ENCODE assay signal across 1 cellular context in the genomic region with DNA sequence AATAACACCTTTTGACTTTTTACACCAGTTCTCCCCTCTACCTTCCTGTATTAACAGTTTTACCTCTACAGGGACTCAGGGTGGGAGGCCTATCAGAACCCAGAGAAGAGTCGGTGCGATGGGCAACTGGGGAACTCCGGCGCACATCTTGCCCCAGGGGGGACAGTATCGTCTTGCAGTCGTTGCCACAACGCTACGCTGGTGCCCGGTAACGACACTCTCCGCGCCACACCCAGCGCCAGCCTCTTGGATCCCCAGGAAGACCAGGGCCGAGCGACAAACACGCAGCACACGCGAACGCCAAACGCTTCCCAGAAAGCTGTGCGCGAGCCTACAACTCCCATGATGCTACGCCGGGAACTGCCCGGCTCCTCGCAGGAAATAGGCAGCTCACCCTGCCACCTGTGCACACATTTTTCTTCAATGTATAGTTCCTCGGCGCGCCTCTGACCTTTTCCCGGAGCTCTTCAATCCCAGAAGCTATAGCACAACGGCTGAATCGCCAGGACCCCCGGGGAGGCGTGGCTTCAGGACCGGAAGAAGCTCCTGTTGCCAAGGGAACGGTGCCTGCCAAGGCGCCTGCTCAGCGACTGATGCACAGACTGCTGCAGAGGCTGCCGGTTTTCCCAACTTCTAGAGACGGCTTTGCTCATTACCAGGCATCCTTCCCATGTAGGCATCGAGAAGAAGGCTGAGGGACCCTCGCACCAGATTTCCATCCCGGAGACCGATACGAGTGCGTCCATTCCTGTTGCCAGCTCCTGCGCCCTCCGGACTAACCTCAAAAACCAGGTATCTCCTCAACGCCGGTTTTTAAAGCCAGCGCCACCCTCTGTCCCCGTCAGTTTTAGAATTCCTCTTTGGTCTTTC.
TF ChIP-seq lines count a peak whose summit lies in the region.

A gene with protein sequence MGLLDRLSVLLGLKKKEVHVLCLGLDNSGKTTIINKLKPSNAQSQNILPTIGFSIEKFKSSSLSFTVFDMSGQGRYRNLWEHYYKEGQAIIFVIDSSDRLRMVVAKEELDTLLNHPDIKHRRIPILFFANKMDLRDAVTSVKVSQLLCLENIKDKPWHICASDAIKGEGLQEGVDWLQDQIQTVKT (plus strand): TSS at position 573 of the 870 bp plus-strand sequence. CDS start 3,350 bp downstream, outside the sequence.

TF ChIP-seq in GM12878, 131 proteins besides CTCF, POLR2A, EP300 and RAD21 (continued from another document and continues in another):
- TF ChIP-seq, protein P1, sequence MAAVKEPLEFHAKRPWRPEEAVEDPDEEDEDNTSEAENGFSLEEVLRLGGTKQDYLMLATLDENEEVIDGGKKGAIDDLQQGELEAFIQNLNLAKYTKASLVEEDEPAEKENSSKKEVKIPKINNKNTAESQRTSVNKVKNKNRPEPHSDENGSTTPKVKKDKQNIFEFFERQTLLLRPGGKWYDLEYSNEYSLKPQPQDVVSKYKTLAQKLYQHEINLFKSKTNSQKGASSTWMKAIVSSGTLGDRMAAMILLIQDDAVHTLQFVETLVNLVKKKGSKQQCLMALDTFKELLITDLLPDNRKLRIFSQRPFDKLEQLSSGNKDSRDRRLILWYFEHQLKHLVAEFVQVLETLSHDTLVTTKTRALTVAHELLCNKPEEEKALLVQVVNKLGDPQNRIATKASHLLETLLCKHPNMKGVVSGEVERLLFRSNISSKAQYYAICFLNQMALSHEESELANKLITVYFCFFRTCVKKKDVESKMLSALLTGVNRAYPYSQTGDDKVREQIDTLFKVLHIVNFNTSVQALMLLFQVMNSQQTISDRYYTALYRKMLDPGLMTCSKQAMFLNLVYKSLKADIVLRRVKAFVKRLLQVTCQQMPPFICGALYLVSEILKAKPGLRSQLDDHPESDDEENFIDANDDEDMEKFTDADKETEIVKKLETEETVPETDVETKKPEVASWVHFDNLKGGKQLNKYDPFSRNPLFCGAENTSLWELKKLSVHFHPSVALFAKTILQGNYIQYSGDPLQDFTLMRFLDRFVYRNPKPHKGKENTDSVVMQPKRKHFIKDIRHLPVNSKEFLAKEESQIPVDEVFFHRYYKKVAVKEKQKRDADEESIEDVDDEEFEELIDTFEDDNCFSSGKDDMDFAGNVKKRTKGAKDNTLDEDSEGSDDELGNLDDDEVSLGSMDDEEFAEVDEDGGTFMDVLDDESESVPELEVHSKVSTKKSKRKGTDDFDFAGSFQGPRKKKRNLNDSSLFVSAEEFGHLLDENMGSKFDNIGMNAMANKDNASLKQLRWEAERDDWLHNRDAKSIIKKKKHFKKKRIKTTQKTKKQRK (IDR thresholded peaks at IDR 0.05; ENCODE audit: low read depth, low read length) = no peak
- TF ChIP-seq, protein P2, sequence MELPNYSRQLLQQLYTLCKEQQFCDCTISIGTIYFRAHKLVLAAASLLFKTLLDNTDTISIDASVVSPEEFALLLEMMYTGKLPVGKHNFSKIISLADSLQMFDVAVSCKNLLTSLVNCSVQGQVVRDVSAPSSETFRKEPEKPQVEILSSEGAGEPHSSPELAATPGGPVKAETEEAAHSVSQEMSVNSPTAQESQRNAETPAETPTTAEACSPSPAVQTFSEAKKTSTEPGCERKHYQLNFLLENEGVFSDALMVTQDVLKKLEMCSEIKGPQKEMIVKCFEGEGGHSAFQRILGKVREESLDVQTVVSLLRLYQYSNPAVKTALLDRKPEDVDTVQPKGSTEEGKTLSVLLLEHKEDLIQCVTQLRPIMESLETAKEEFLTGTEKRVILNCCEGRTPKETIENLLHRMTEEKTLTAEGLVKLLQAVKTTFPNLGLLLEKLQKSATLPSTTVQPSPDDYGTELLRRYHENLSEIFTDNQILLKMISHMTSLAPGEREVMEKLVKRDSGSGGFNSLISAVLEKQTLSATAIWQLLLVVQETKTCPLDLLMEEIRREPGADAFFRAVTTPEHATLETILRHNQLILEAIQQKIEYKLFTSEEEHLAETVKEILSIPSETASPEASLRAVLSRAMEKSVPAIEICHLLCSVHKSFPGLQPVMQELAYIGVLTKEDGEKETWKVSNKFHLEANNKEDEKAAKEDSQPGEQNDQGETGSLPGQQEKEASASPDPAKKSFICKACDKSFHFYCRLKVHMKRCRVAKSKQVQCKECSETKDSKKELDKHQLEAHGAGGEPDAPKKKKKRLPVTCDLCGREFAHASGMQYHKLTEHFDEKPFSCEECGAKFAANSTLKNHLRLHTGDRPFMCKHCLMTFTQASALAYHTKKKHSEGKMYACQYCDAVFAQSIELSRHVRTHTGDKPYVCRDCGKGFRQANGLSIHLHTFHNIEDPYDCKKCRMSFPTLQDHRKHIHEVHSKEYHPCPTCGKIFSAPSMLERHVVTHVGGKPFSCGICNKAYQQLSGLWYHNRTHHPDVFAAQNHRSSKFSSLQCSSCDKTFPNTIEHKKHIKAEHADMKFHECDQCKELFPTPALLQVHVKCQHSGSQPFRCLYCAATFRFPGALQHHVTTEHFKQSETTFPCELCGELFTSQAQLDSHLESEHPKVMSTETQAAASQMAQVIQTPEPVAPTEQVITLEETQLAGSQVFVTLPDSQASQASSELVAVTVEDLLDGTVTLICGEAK (IDR thresholded peaks at IDR 0.05; ENCODE audit: borderline replicate concordance) = peak; percentile 89
- TF ChIP-seq RAD51 (IDR thresholded peaks at IDR 0.05) (no peak), EZH2 (IDR thresholded peaks at IDR 0.05; ENCODE audit: borderline replicate concordance, control insufficient read depth, low read depth, low read length) (no peak), MXI1 (IDR thresholded peaks at IDR 0.05; ENCODE audit: low read depth, low read length) (peak; percentile 91), CBFB (IDR thresholded peaks at IDR 0.05; ENCODE audit: low read depth) (0 out of 2 replicates have a peak, but pooled peaks have one; percentile 10), SREBF2 (IDR thresholded peaks at IDR 0.05; ENCODE audit: low read length) (no peak), GATAD2B (conservative IDR thresholded peaks at IDR 0.05; ENCODE audit: low read depth) (no peak; the same call in 1 of the 2 replicates), SUPT20H (IDR thresholded peaks at IDR 0.05; ENCODE audit: borderline replicate concordance, control insufficient read depth, low read depth, low read length) (no peak), TCF3 (IDR thresholded peaks at IDR 0.05; ENCODE audit: borderline replicate concordance, insufficient read depth, low read depth, low read length) (0 out of 2 replicates have a peak, but pooled peaks have one; percentile 26), ASH2L (IDR thresholded peaks at IDR 0.05; ENCODE audit: borderline replicate concordance, low read depth) (peak; percentile 90; the same call in 1 of the 2 replicates), BACH1 (IDR thresholded peaks at IDR 0.05; ENCODE audit: borderline replicate concordance) (no peak), WRNIP1 (IDR thresholded peaks at IDR 0.05; ENCODE audit: borderline replicate concordance, low read depth, low read length) (no peak), HCFC1 (IDR thresholded peaks at IDR 0.05; ENCODE audit: low read length) (peak; percentile 84), CHD1 (IDR thresholded peaks at IDR 0.05; ENCODE audit: low read depth, low read length) (no peak), BMI1 (IDR thresholded peaks at IDR 0.05; ENCODE audit: borderline replicate concordance) (peak; percentile 97), HDGF (IDR thresholded peaks at IDR 0.05) (0 out of 2 replicates have a peak, but pooled peaks have one; percentile 26), NRF1 (conservative IDR thresholded peaks at IDR 0.05; ENCODE audit: low read depth, low read length) (0 out of 2 replicates have a peak, but pooled peaks have one; percentile 32), JUND (IDR thresholded peaks at IDR 0.05; ENCODE audit: low read depth, low read length) (no peak), TARDBP (IDR thresholded peaks at IDR 0.05; ENCODE audit: borderline replicate concordance) (peak; percentile 55; the same call in 1 of the 2 replicates), TAF1 (IDR thresholded peaks at IDR 0.05; ENCODE audit: borderline replicate concordance, low read depth, low read length) (peak; percentile 63; the same call in 1 of the 2 replicates), MYB (IDR thresholded peaks at IDR 0.05; ENCODE audit: borderline replicate concordance, low read depth, low read length) (no peak), YY1 (IDR thresholded peaks at IDR 0.05; ENCODE audit: low read depth, low read length) (peak; percentile 66; the same call in 1 of the 2 replicates), NR2C2 (IDR thresholded peaks at IDR 0.05; ENCODE audit: borderline replicate concordance, control insufficient read depth, insufficient read length, low read depth) (no peak), CREM (IDR thresholded peaks at IDR 0.05; ENCODE audit: low read depth) (peak; percentile 73), MEF2B (IDR thresholded peaks at IDR 0.05; ENCODE audit: partially characterized antibody, poor library complexity, severe bottlenecking) (peak; percentile 9), RUNX3 (IDR thresholded peaks at IDR 0.05; ENCODE audit: low read length) (peak; percentile 61), CHD2 (IDR thresholded peaks at IDR 0.05; ENCODE audit: borderline replicate concordance, low read depth, low read length) (peak; percentile 71; the same call in 1 of the 2 replicates), IKZF1 (conservative IDR thresholded peaks at IDR 0.05) (peak; percentile 88), SMAD5 (IDR thresholded peaks at IDR 0.05; ENCODE audit: low read depth) (no peak), CREB1 (IDR thresholded peaks at IDR 0.05; ENCODE audit: low read depth) (peak; percentile 66; the same call in 1 of the 2 replicates), GABPA (IDR thresholded peaks at IDR 0.05; ENCODE audit: low read depth) (peak; percentile 84), HDAC2 (IDR thresholded peaks at IDR 0.05) (peak; percentile 85; the same call in 1 of the 2 replicates), NBN (IDR thresholded peaks at IDR 0.05) (peak; percentile 44; the same call in 1 of the 2 replicates), RELA (IDR thresholded peaks at IDR 0.05; ENCODE audit: borderline replicate concordance, partially characterized antibody) (peak; percentile 63), ZNF217 (IDR thresholded peaks at IDR 0.05) (no peak), CBX5 (IDR thresholded peaks at IDR 0.05; ENCODE audit: low read depth) (0 out of 2 replicates have a peak, but pooled peaks have one; percentile 2), KLF5 (IDR thresholded peaks at IDR 0.05; ENCODE audit: partially characterized antibody) (no peak), POLR2AphosphoS5 (IDR thresholded peaks at IDR 0.05; ENCODE audit: low read length) (peak; percentile 69; the same call in 1 of the 2 replicates), SIX5 (IDR thresholded peaks at IDR 0.05; ENCODE audit: low read depth, low read length, severe bottlenecking) (peak; percentile 78), IKZF2 (IDR thresholded peaks at IDR 0.05) (peak in 1 of 2 experiments; percentile 22; a peak in 2 of 4 replicates)
- TF ChIP-seq, protein P3, sequence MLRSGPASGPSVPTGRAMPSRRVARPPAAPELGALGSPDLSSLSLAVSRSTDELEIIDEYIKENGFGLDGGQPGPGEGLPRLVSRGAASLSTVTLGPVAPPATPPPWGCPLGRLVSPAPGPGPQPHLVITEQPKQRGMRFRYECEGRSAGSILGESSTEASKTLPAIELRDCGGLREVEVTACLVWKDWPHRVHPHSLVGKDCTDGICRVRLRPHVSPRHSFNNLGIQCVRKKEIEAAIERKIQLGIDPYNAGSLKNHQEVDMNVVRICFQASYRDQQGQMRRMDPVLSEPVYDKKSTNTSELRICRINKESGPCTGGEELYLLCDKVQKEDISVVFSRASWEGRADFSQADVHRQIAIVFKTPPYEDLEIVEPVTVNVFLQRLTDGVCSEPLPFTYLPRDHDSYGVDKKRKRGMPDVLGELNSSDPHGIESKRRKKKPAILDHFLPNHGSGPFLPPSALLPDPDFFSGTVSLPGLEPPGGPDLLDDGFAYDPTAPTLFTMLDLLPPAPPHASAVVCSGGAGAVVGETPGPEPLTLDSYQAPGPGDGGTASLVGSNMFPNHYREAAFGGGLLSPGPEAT (IDR thresholded peaks at IDR 0.05; ENCODE audit: low read depth) = no peak
- TF ChIP-seq, protein P4, sequence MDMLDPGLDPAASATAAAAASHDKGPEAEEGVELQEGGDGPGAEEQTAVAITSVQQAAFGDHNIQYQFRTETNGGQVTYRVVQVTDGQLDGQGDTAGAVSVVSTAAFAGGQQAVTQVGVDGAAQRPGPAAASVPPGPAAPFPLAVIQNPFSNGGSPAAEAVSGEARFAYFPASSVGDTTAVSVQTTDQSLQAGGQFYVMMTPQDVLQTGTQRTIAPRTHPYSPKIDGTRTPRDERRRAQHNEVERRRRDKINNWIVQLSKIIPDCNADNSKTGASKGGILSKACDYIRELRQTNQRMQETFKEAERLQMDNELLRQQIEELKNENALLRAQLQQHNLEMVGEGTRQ (IDR thresholded peaks at IDR 0.05; ENCODE audit: borderline replicate concordance, low read depth, low read length) = no peak
- TF ChIP-seq, protein P5, sequence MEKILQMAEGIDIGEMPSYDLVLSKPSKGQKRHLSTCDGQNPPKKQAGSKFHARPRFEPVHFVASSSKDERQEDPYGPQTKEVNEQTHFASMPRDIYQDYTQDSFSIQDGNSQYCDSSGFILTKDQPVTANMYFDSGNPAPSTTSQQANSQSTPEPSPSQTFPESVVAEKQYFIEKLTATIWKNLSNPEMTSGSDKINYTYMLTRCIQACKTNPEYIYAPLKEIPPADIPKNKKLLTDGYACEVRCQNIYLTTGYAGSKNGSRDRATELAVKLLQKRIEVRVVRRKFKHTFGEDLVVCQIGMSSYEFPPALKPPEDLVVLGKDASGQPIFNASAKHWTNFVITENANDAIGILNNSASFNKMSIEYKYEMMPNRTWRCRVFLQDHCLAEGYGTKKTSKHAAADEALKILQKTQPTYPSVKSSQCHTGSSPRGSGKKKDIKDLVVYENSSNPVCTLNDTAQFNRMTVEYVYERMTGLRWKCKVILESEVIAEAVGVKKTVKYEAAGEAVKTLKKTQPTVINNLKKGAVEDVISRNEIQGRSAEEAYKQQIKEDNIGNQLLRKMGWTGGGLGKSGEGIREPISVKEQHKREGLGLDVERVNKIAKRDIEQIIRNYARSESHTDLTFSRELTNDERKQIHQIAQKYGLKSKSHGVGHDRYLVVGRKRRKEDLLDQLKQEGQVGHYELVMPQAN (conservative IDR thresholded peaks at IDR 0.05) = peak; percentile 66
- TF ChIP-seq, protein P6, sequence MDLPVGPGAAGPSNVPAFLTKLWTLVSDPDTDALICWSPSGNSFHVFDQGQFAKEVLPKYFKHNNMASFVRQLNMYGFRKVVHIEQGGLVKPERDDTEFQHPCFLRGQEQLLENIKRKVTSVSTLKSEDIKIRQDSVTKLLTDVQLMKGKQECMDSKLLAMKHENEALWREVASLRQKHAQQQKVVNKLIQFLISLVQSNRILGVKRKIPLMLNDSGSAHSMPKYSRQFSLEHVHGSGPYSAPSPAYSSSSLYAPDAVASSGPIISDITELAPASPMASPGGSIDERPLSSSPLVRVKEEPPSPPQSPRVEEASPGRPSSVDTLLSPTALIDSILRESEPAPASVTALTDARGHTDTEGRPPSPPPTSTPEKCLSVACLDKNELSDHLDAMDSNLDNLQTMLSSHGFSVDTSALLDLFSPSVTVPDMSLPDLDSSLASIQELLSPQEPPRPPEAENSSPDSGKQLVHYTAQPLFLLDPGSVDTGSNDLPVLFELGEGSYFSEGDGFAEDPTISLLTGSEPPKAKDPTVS (IDR thresholded peaks at IDR 0.05; ENCODE audit: low read depth, low read length) = 0 out of 2 replicates have a peak, but pooled peaks have one; percentile 52
